Comparison of ENCODE assay signal across 8 cellular contexts in the genomic region with DNA sequence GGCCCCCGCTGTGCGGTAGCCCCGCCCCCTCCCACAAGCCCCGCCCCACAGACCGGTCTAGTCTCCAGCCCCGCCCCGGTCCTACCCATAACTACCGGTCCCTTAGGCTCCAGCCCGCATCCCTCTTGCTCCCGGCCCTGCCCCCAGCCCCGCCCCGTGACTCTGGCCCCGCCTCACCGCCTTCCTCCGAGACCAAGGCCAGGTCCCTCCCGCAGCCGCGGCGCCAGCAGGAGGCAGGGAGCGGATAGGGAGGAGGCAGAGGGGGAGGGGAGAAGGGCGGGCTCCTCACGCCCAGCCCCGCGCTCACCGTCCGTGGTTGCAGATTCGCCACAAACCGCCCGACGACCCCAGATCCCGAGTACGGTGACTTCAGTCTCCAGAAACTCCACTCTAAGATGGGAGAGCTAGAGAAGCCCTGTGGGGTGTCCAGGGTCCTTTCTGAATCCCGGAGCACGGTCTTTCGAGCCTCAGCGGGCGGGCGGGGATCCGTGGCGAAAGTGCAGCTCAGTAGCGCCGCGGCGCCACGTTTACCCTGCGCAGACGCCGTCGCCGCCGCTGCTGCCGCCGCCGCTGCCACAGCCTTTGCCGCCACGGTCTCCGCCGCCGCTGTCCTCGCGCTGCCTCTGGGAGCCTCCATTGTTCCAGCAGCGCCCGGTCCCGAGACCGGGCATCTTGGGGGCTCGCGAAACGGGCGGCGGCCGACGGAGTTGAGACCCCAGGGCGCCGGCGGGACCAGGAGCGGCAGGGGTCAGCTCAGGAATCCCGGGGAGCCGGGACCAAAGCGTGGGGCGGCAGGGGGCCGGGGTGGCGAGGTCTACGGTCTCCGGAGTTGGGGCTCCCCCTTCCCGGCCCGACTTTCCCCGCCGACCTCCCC. TPM values are rescaled to one million over a fixed set of nuclear protein-coding genes. Genes with fewer than 3 reads are reported as not detected.
DNase-seq lines count a peak whose midpoint lies in the region; ATAC-seq and TF ChIP-seq lines count a peak whose summit lies in the region.

A gene with protein sequence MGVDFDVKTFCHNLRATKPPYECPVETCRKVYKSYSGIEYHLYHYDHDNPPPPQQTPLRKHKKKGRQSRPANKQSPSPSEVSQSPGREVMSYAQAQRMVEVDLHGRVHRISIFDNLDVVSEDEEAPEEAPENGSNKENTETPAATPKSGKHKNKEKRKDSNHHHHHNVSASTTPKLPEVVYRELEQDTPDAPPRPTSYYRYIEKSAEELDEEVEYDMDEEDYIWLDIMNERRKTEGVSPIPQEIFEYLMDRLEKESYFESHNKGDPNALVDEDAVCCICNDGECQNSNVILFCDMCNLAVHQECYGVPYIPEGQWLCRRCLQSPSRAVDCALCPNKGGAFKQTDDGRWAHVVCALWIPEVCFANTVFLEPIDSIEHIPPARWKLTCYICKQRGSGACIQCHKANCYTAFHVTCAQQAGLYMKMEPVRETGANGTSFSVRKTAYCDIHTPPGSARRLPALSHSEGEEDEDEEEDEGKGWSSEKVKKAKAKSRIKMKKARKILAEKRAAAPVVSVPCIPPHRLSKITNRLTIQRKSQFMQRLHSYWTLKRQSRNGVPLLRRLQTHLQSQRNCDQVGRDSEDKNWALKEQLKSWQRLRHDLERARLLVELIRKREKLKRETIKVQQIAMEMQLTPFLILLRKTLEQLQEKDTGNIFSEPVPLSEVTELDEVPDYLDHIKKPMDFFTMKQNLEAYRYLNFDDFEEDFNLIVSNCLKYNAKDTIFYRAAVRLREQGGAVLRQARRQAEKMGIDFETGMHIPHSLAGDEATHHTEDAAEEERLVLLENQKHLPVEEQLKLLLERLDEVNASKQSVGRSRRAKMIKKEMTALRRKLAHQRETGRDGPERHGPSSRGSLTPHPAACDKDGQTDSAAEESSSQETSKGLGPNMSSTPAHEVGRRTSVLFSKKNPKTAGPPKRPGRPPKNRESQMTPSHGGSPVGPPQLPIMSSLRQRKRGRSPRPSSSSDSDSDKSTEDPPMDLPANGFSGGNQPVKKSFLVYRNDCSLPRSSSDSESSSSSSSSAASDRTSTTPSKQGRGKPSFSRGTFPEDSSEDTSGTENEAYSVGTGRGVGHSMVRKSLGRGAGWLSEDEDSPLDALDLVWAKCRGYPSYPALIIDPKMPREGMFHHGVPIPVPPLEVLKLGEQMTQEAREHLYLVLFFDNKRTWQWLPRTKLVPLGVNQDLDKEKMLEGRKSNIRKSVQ (N-terminal part only) (plus strand): TSS at position 530 of the 874 bp plus-strand sequence. CDS start 2,406 bp downstream, outside the sequence.

- POLR2A ChIA-PET in GM10248 (lab: Yijun Ruan, JAX), result interaction anchor here (0.6 to 3.0 kb wide), 3 partner anchors 18 to 335 kb away, joined by 4 to 11 read pairs (median 4); a partner anchor contains a TSS

- peak; percentile 100 for DNase-seq in GM10248 (ENCODE audit: extremely low spot score)
- DNase-seq in NCI-H1105 (lab: John Stamatoyannopoulos, UW), result peak; percentile 88
- peak; percentile 96 for DNase-seq in SKM-1 treated with dmso at 0.1 percent for 144 hours (lab: John Stamatoyannopoulos, UW; ENCODE audit: unreplicated experiment)
- DNase-seq in glutamatergic neuron, result peak; percentile 99
- peak; percentile 100 for DNase-seq in osteocyte (ENCODE audit: extremely low spot score, unreplicated experiment)

- H3K9me3 Mint-ChIP-seq in activated naive CD8-positive, alpha-beta T cell (ENCODE audit: low read depth), result no peaks in the 10 kb centered on the region
- peaks cover 14% of the 10 kb centered on the region for H3K9me3 Mint-ChIP-seq in glutamatergic neuron (ENCODE audit: unreplicated experiment)
- no peaks in the 10 kb centered on the region for H3K9me3 Mint-ChIP-seq in osteocyte (ENCODE audit: unreplicated experiment)

- TF ChIP-seq CTCF in GM10248 (IDR thresholded peaks at IDR 0.05; ENCODE audit: control extremely low read depth, extremely low read depth, low read depth, missing control alignments), result no peak
- no peak for TF ChIP-seq CTCF in glutamatergic neuron (IDR thresholded peaks at IDR 0.05; ENCODE audit: partially characterized antibody, unreplicated experiment)
- TF ChIP-seq CTCF in osteocyte (IDR thresholded peaks at IDR 0.05), result peak; percentile 25

- H3K9me3 ChIP-seq in thymus (ENCODE audit: control insufficient read depth), result no peaks in the 10 kb centered on the region

- peaks cover 65% of the 10 kb centered on the region for H3K4me1 Mint-ChIP-seq in activated naive CD8-positive, alpha-beta T cell (ENCODE audit: low read depth)
- H3K4me1 Mint-ChIP-seq in glutamatergic neuron (ENCODE audit: low read depth, unreplicated experiment), result peaks cover 16% of the 10 kb centered on the region
- peaks cover 27% of the 10 kb centered on the region for H3K4me1 Mint-ChIP-seq in osteocyte (ENCODE audit: unreplicated experiment)

- peaks cover 19% of the 10 kb centered on the region for H3K36me3 ChIP-seq in thymus (ENCODE audit: control insufficient read depth, insufficient read depth)

- peak; percentile 90 for ATAC-seq in HG02623 (IDR thresholded peaks at IDR 0.05; ENCODE audit: unreplicated experiment)

- peaks cover 2% of the 10 kb centered on the region for H3K36me3 Mint-ChIP-seq in activated naive CD8-positive, alpha-beta T cell
- H3K36me3 Mint-ChIP-seq in glutamatergic neuron (ENCODE audit: unreplicated experiment) (no peaks in the 10 kb centered on the region), osteocyte (ENCODE audit: unreplicated experiment) (peaks cover 10% of the 10 kb centered on the region)

- peak within 1 kb of the TSS; percentile 95 for H3K4me3 Mint-ChIP-seq in activated naive CD8-positive, alpha-beta T cell
- H3K4me3 Mint-ChIP-seq in glutamatergic neuron (ENCODE audit: unreplicated experiment) (peak within 1 kb of the TSS; percentile 95), osteocyte (ENCODE audit: unreplicated experiment) (peak within 1 kb of the TSS; percentile 80)

- CTCF ChIA-PET in GM10248 (lab: Yijun Ruan, JAX), result interaction anchor here (1.0 to 3.2 kb wide), 3 partner anchors 11 to 20 kb away, joined by 3 to 26 read pairs (median 4); no protein-coding TSS in a partner anchor

- peak within 1 kb of the TSS; percentile 94 for H3K27ac Mint-ChIP-seq in activated naive CD8-positive, alpha-beta T cell
- H3K27ac Mint-ChIP-seq in glutamatergic neuron (ENCODE audit: unreplicated experiment) (peak within 1 kb of the TSS; percentile 97), osteocyte (ENCODE audit: unreplicated experiment) (peak within 1 kb of the TSS; percentile 97)

- H3K27ac ChIP-seq in thymus (ENCODE audit: low read depth), result peak within 1 kb of the TSS; percentile 98

- no peaks in the 10 kb centered on the region for H3K27me3 ChIP-seq in thymus (ENCODE audit: control insufficient read depth, insufficient read depth)

- peak within 1 kb of the TSS; percentile 97 for H3K4me3 ChIP-seq in thymus (ENCODE audit: low read length)

- WGBS in thymus, result under 1% methylated on average over 88 of the region's 88 CpGs

- peaks cover 20% of the 10 kb centered on the region for H3K4me1 ChIP-seq in thymus (ENCODE audit: control insufficient read depth, insufficient read depth, low read length)

- H3K27me3 Mint-ChIP-seq in activated naive CD8-positive, alpha-beta T cell, result no peaks in the 10 kb centered on the region
- H3K27me3 Mint-ChIP-seq in glutamatergic neuron (ENCODE audit: unreplicated experiment), result peaks cover 12% of the 10 kb centered on the region
- H3K27me3 Mint-ChIP-seq in osteocyte (ENCODE audit: unreplicated experiment), result peaks cover 12% of the 10 kb centered on the region

RNA-seq across cellular contexts. Expression of the gene that starts here (rescaled TPM):
- total RNA-seq in glutamatergic neuron (ENCODE audit: unreplicated experiment) (30.6 TPM), osteocyte (18.3 and 23.0 TPM in 2 replicates)
- polyA plus RNA-seq in thymus, result 11.9 TPM

Comparison
In these comparisons a context has a peak if more than half of its experiments do, and no peak if none do; other contexts are left out.
1. Peak in every context shown above with its lines: DNase-seq, ATAC-seq, H3K4me3 ChIP-seq and H3K27ac ChIP-seq.